In the genomic region with DNA sequence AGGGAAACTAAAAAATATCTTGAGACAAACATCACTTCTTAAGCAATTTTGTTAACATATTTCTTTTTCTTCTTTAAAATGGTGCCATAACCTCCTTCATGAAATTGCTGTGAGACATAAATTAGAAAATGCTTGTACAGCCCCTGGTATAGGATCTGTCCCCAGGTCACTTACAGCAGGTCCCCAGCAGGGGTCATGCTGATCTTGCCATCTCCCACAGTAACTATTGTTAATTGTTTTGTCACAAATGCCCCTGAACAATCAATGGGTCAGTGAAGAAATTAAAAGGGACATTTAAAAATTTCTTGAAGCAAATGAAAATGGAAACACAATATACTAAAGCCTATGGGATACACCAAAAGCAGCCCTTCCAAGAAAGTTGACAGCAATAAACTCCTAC, we compare ENCODE assay signal across 9 cellular contexts.
DNase-seq lines count a peak whose midpoint lies in the region; ATAC-seq and TF ChIP-seq lines count a peak whose summit lies in the region.
"Had no signal": no experiment of that assay in that cellular context is flagged by ENCODE, and none has a peak within 500 bp of the region (broad histone marks: within the 10 kb centered on the region; RNA-seq: fewer than 3 reads in every experiment).

No MANE protein-coding gene starts in this region.

- TF ChIP-seq EP300 in gastroesophageal sphincter (IDR thresholded peaks at IDR 0.05) = no peak

- H3K36me3 Mint-ChIP-seq in activated CD8-positive, alpha-beta T cell treated with anti-CD3 and anti-CD28 coated beads for 36 hours (ENCODE audit: low read depth) = peaks cover 22% of the 10 kb centered on the region

- H3K23ac ChIP-seq in mesenchymal stem cell (ENCODE audit: low read length in 2 of 2) = no peak overlapping the region

- POLR2A ChIA-PET in activated CD8-positive, alpha-beta T cell treated with anti-CD3 and anti-CD28 coated beads for 36 hours (lab: Charles Lee) = no interaction called here

- H3K27me3 ChIP-seq in GM06990 (replicated peaks; ENCODE audit: control insufficient read depth, insufficient read depth, low read length) (no peaks in the 10 kb centered on the region), mesenchymal stem cell (ENCODE audit: control insufficient read depth in 1 of 2, insufficient read depth in 1 of 2, low read length in 2 of 2) (no peaks in the 10 kb centered on the region), gastroesophageal sphincter (no peaks in the 10 kb centered on the region)

- no peak overlapping the region for H2BK120ac ChIP-seq in mesenchymal stem cell (ENCODE audit: low read depth, low read length)

- H3K79me1 ChIP-seq in mesenchymal stem cell (replicated peaks; ENCODE audit: low read length, poor library complexity, severe bottlenecking) = peaks cover 17% of the 10 kb centered on the region

- peak; percentile 65 for ATAC-seq in HG02938 (IDR thresholded peaks at IDR 0.05; ENCODE audit: unreplicated experiment)
- no peak for ATAC-seq in activated CD8-positive, alpha-beta T cell treated with anti-CD3 and anti-CD28 coated beads for 36 hours
- no peak for ATAC-seq in GM21528 (IDR thresholded peaks at IDR 0.05; ENCODE audit: low FRiP score, unreplicated experiment)
- no peak for ATAC-seq in HG02763 (IDR thresholded peaks at IDR 0.05; ENCODE audit: unreplicated experiment)
- no peak for ATAC-seq in gastroesophageal sphincter

- H3K9me3 ChIP-seq in mesenchymal stem cell (ENCODE audit: control insufficient read depth, low read length) = peaks cover 19% of the 10 kb centered on the region
- peaks cover 0 to 17% (median 0%) of the 10 kb centered on the region in 3 donors for H3K9me3 ChIP-seq in gastroesophageal sphincter

- no peak overlapping the region for H3K27ac Mint-ChIP-seq in activated CD8-positive, alpha-beta T cell treated with anti-CD3 and anti-CD28 coated beads for 36 hours

- intact Hi-C loops in activated CD8-positive, alpha-beta T cell treated with anti-CD3 and anti-CD28 coated beads for 36 hours (cut with micrococcal nuclease) = no loop called here

- H3K27ac ChIP-seq in mesenchymal stem cell (ENCODE audit: low read length, poor library complexity, severe bottlenecking) (no peak overlapping the region), gastroesophageal sphincter (no peak overlapping the region)

- H3K4ac ChIP-seq in mesenchymal stem cell (ENCODE audit: low read depth in 1 of 2, low read length in 2 of 2) = no peak overlapping the region

- H3K14ac ChIP-seq in mesenchymal stem cell (ENCODE audit: low read length in 2 of 2) = no peak overlapping the region

- TF ChIP-seq CTCF in GM06990 (IDR thresholded peaks at IDR 0.05; ENCODE audit: insufficient read depth, low read length, poor library complexity, severe bottlenecking) (peak; percentile 59), gastroesophageal sphincter (IDR thresholded peaks at IDR 0.05) (peak in 1 of 4 experiments; percentile 10)
- peak; percentile 44 for TF ChIP-seq CTCF in activated CD8-positive, alpha-beta T cell treated with anti-CD3 and anti-CD28 coated beads for 36 hours (IDR thresholded peaks at IDR 0.05)

- no peak overlapping the region for H3K9ac ChIP-seq in mesenchymal stem cell (ENCODE audit: low read length)

- CTCF ChIA-PET in activated CD8-positive, alpha-beta T cell treated with anti-CD3 and anti-CD28 coated beads for 36 hours (lab: Charles Lee) = interaction anchor here (0.7 to 12.6 kb wide), 4 partner anchors 29 to 195 kb away, joined by 3 to 161 read pairs (median 4); no protein-coding TSS in a partner anchor

- no peak for DNase-seq in GM06990 (ENCODE audit: extremely low read depth, insufficient read length)
- DNase-seq in activated CD8-positive, alpha-beta T cell treated with anti-CD3 and anti-CD28 coated beads for 36 hours = peak; percentile 27
- DNase-seq in mesenchymal stem cell = peak; percentile 27
- DNase-seq in stimulated activated naive CD4-positive, alpha-beta T cell treated with Interleukin-2 at 50 U/mL for 16 hours (lab: John Stamatoyannopoulos, UW) = no peak
- DNase-seq: stimulated activated CD4-positive, alpha-beta T cell treated with anti-CD3 and anti-CD28 coated beads, Interleukin-4, amount 100 ng/mL, for 24 hours had no signal

- H3K4me3 ChIP-seq in GM06990 (replicated peaks; ENCODE audit: low read depth, low read length) (no peak overlapping the region), mesenchymal stem cell (ENCODE audit: insufficient read depth in 1 of 2, low read depth in 1 of 2, low read length in 2 of 2) (no peak overlapping the region), gastroesophageal sphincter (no peak overlapping the region)

- no peak overlapping the region for H2AFZ ChIP-seq in mesenchymal stem cell (ENCODE audit: low read depth, low read length)

- H2BK5ac ChIP-seq in mesenchymal stem cell (ENCODE audit: low read depth, low read length, poor library complexity, severe bottlenecking) = no peak overlapping the region

- H3K4me1 ChIP-seq in mesenchymal stem cell (ENCODE audit: control insufficient read depth, insufficient read depth, low read depth, low read length) (peaks cover 4% of the 10 kb centered on the region), gastroesophageal sphincter (no peaks in the 10 kb centered on the region)

- peaks cover 11% of the 10 kb centered on the region for H3K9me3 Mint-ChIP-seq in activated CD8-positive, alpha-beta T cell treated with anti-CD3 and anti-CD28 coated beads for 36 hours

- no peaks in the 10 kb centered on the region for H3K27me3 Mint-ChIP-seq in activated CD8-positive, alpha-beta T cell treated with anti-CD3 and anti-CD28 coated beads for 36 hours

- no peak overlapping the region for H3K4me2 ChIP-seq in mesenchymal stem cell (ENCODE audit: low read length, poor library complexity, severe bottlenecking)

- H3K4me1 Mint-ChIP-seq in activated CD8-positive, alpha-beta T cell treated with anti-CD3 and anti-CD28 coated beads for 36 hours (ENCODE audit: low read depth) = peaks cover 4% of the 10 kb centered on the region

- H3K36me3 ChIP-seq in GM06990 (ENCODE audit: control insufficient read depth, insufficient read depth, low read length) = no peaks in the 10 kb centered on the region
- peaks cover 0 to 6% of the 10 kb centered on the region in 2 experiments for H3K36me3 ChIP-seq in mesenchymal stem cell (ENCODE audit: control insufficient read depth in 1 of 2, insufficient read depth in 2 of 2, low read depth in 1 of 2, low read length in 2 of 2)
- no peaks in the 10 kb centered on the region for H3K36me3 ChIP-seq in gastroesophageal sphincter

- H2AK5ac ChIP-seq in mesenchymal stem cell (ENCODE audit: low read length, severe bottlenecking) = no peak overlapping the region

- H2BK12ac ChIP-seq in mesenchymal stem cell (ENCODE audit: low read length in 2 of 2) = no peak overlapping the region

- H3K4me3 Mint-ChIP-seq in activated CD8-positive, alpha-beta T cell treated with anti-CD3 and anti-CD28 coated beads for 36 hours = no peak overlapping the region

- H2BK15ac ChIP-seq in mesenchymal stem cell (ENCODE audit: low read depth, poor library complexity, severe bottlenecking) = no peak overlapping the region

- no peak overlapping the region for H4K91ac ChIP-seq in mesenchymal stem cell (ENCODE audit: low read length)

- H4K8ac ChIP-seq in mesenchymal stem cell (ENCODE audit: low read length) = no peak overlapping the region

- TF ChIP-seq POLR2A in gastroesophageal sphincter (IDR thresholded peaks at IDR 0.05) = no peak

- no peak overlapping the region for H3K18ac ChIP-seq in mesenchymal stem cell (ENCODE audit: low read depth in 1 of 2, low read length in 2 of 2)

Comparison
In these comparisons a context has a peak if more than half of its experiments do, and no peak if none do; other contexts are left out.
1. DNase-seq: peak in activated CD8-positive, alpha-beta T cell treated with anti-CD3 and anti-CD28 coated beads for 36 hours (single experiment) and mesenchymal stem cell (single experiment); none in GM06990 (single experiment) and stimulated activated naive CD4-positive, alpha-beta T cell treated with Interleukin-2 at 50 U/mL for 16 hours (single experiment).